ENCODE assay signal across 21 cellular contexts in genomic region chr7:152142976-152143665, GRCh38.
A peak's percentile ranks its signal among the peaks of the same experiment; 100 is the strongest.
DNase-seq lines count a peak whose midpoint lies in the region; TF ChIP-seq lines count a peak whose summit lies in the region.
"Had no signal": no experiment of that assay in that cellular context is flagged by ENCODE, and none has a peak within 500 bp of the region (broad histone marks: within the 10 kb centered on the region; RNA-seq: fewer than 3 reads in every experiment).

No MANE protein-coding gene starts in this region.

- peaks cover 69% of the 10 kb centered on the region for H3K36me3 Mint-ChIP-seq in activated CD4-positive, alpha-beta T cell treated with anti-CD3 and anti-CD28 coated beads, Interleukin-2, amount 10 ng/mL, durations not matched to agents 7 days and 5 days (ENCODE audit: low read depth)
- peaks cover 40% of the 10 kb centered on the region for H3K36me3 Mint-ChIP-seq in activated naive CD8-positive, alpha-beta T cell treated with anti-CD3 and anti-CD28 coated beads for 36 hours
- peaks cover 65% of the 10 kb centered on the region for H3K36me3 Mint-ChIP-seq in osteocyte (ENCODE audit: unreplicated experiment)

- POLR2A ChIA-PET in activated CD4-positive, alpha-beta T cell treated with anti-CD3 and anti-CD28 coated beads, Interleukin-2, amount 10 ng/mL, durations not matched to agents 7 days and 5 days (lab: Charles Lee): no interaction called here

- CTCF ChIA-PET in activated CD4-positive, alpha-beta T cell treated with anti-CD3 and anti-CD28 coated beads, Interleukin-2, amount 10 ng/mL, durations not matched to agents 7 days and 5 days (lab: Charles Lee): interaction anchor here (1.1 kb wide), 1 partner anchor 11 kb away, joined by 4 read pairs; no protein-coding TSS in a partner anchor

- no peak overlapping the region for H3K4me3 ChIP-seq in Jurkat, Clone E6-1 (ENCODE audit: low read length)
- H3K4me3 ChIP-seq: breast epithelium, GM12878, heart right ventricle, MG63, pancreas, upper lobe of left lung had no signal

- H3K4me1 Mint-ChIP-seq in activated CD4-positive, alpha-beta T cell treated with anti-CD3 and anti-CD28 coated beads, Interleukin-2, amount 10 ng/mL, durations not matched to agents 7 days and 5 days: peaks cover 42% of the 10 kb centered on the region
- H3K4me1 Mint-ChIP-seq in activated naive CD8-positive, alpha-beta T cell treated with anti-CD3 and anti-CD28 coated beads for 36 hours: peaks cover 41% of the 10 kb centered on the region
- H3K4me1 Mint-ChIP-seq in osteocyte (ENCODE audit: unreplicated experiment): peaks cover 9% of the 10 kb centered on the region

- TF ChIP-seq CTCF in osteocyte (IDR thresholded peaks at IDR 0.05): no peak

- peak; percentile 20 for DNase-seq in activated CD4-positive, alpha-beta T cell treated with anti-CD3 and anti-CD28 coated beads, Interleukin-2, amount 10 ng/mL, durations not matched to agents 7 days and 5 days
- DNase-seq in activated CD4-positive, alpha-beta T cell treated with anti-CD3 and anti-CD28 coated beads for 48 hours: no peak
- DNase-seq in Jurkat, Clone E6-1 (ENCODE audit: low read depth, low spot score): peak; percentile 16
- no peak for DNase-seq in activated naive CD8-positive, alpha-beta T cell treated with anti-CD3 and anti-CD28 coated beads for 36 hours
- DNase-seq in osteocyte (ENCODE audit: extremely low spot score, unreplicated experiment): no peak
- no peak for DNase-seq in NCI-H524 treated with DMSO at 0.1 percent for 48 hours (lab: John Stamatoyannopoulos, UW)
- no peak for DNase-seq in NCI-H2107 (lab: John Stamatoyannopoulos, UW)
- no peak for DNase-seq in HCEC 1CT
- DNase-seq: activated effector memory CD4-positive, alpha-beta T cell treated with Interleukin-2 at 50 U/mL for 16 hours; H7; heart right ventricle; kidney; MG63; midbrain; NCI-H2081 treated with DMSO at 0.1 percent for 48 hours; NCI-H748 treated with DMSO at 0.1 percent for 48 hours; pancreas; stimulated activated CD4-positive, alpha-beta T cell treated with anti-CD3 and anti-CD28 coated beads, Interleukin-4, amount 100 ng/mL, for 24 hours; upper lobe of left lung had no signal

- H3K27me3 Mint-ChIP-seq in activated CD4-positive, alpha-beta T cell treated with anti-CD3 and anti-CD28 coated beads, Interleukin-2, amount 10 ng/mL, durations not matched to agents 7 days and 5 days: no peaks in the 10 kb centered on the region
- H3K27me3 Mint-ChIP-seq in activated naive CD8-positive, alpha-beta T cell treated with anti-CD3 and anti-CD28 coated beads for 36 hours: no peaks in the 10 kb centered on the region
- H3K27me3 Mint-ChIP-seq in osteocyte (ENCODE audit: unreplicated experiment): no peaks in the 10 kb centered on the region

- H3K9me3 Mint-ChIP-seq in activated CD4-positive, alpha-beta T cell treated with anti-CD3 and anti-CD28 coated beads, Interleukin-2, amount 10 ng/mL, durations not matched to agents 7 days and 5 days: no peaks in the 10 kb centered on the region
- no peaks in the 10 kb centered on the region for H3K9me3 Mint-ChIP-seq in activated naive CD8-positive, alpha-beta T cell treated with anti-CD3 and anti-CD28 coated beads for 36 hours
- H3K9me3 Mint-ChIP-seq in osteocyte (ENCODE audit: unreplicated experiment): no peaks in the 10 kb centered on the region

- H3K4me3 Mint-ChIP-seq in activated CD4-positive, alpha-beta T cell treated with anti-CD3 and anti-CD28 coated beads, Interleukin-2, amount 10 ng/mL, durations not matched to agents 7 days and 5 days: peak overlapping the region; percentile 8
- peak overlapping the region; percentile 2 for H3K4me3 Mint-ChIP-seq in activated naive CD8-positive, alpha-beta T cell treated with anti-CD3 and anti-CD28 coated beads for 36 hours
- H3K4me3 Mint-ChIP-seq in osteocyte (ENCODE audit: unreplicated experiment): no peak overlapping the region

- H3K27ac Mint-ChIP-seq in activated CD4-positive, alpha-beta T cell treated with anti-CD3 and anti-CD28 coated beads, Interleukin-2, amount 10 ng/mL, durations not matched to agents 7 days and 5 days: peak overlapping the region; percentile 93
- peak overlapping the region; percentile 61 for H3K27ac Mint-ChIP-seq in activated naive CD8-positive, alpha-beta T cell treated with anti-CD3 and anti-CD28 coated beads for 36 hours
- H3K27ac Mint-ChIP-seq in osteocyte (ENCODE audit: unreplicated experiment): peak overlapping the region; percentile 37

Comparison
In these comparisons a context has a peak if more than half of its experiments do, and no peak if none do; other contexts are left out.
1. DNase-seq: peak in activated CD4-positive, alpha-beta T cell treated with anti-CD3 and anti-CD28 coated beads, Interleukin-2, amount 10 ng/mL, durations not matched to agents 7 days and 5 days (single experiment) and Jurkat, Clone E6-1 (single experiment); none in activated CD4-positive, alpha-beta T cell treated with anti-CD3 and anti-CD28 coated beads for 48 hours (single experiment), activated naive CD8-positive, alpha-beta T cell treated with anti-CD3 and anti-CD28 coated beads for 36 hours (single experiment), osteocyte (single experiment), NCI-H524 treated with DMSO at 0.1 percent for 48 hours (single experiment), NCI-H2107 (single experiment) and HCEC 1CT (single experiment).
2. H3K27ac Mint-ChIP-seq: peak in every context shown above with its lines; median percentile 93 in activated CD4-positive, alpha-beta T cell treated with anti-CD3 and anti-CD28 coated beads, Interleukin-2, amount 10 ng/mL, durations not matched to agents 7 days and 5 days; 61 in activated naive CD8-positive, alpha-beta T cell treated with anti-CD3 and anti-CD28 coated beads for 36 hours; 37 in osteocyte.